Comparison of ENCODE assay signal across 27 cellular contexts in the genomic region with DNA sequence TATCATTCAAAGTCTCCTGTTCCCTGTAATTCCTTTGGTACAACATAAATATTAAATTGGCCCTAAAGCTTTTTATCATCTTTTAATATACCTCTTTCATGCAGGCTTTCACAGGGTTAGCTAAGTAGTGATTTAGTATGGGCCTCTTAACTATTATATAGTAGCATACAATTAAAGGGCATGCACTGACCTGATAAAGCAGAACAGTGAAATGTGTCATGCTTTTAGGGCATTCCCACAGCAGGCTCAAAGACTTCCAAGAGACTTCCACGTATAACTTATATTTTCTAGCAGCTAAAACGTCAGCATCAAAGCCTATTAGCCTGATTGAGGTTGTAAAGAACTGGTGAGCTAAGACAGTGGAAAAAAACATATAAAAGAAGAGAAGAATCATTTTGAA.
"Had no signal": no experiment of that assay in that cellular context is flagged by ENCODE, and none has a peak within 500 bp of the region (broad histone marks: within the 10 kb centered on the region; RNA-seq: fewer than 3 reads in every experiment).

No MANE protein-coding gene starts in this region.

- H3K9me3 Mint-ChIP-seq: nephron; T-cell; T-helper 2 cell treated with Interferon-gamma antibody and Interleukin-4, amounts not matched to agents 5 μg/mL and 100 μg/mL, for 36 hours had no signal

- H3K27me3 Mint-ChIP-seq: activated CD4-positive, alpha-beta T cell treated with anti-CD3 and anti-CD28 coated beads for 36 hours; activated naive CD8-positive, alpha-beta T cell; T-cell had no signal

- ATAC-seq: activated CD4-positive, alpha-beta T cell treated with anti-CD3 and anti-CD28 coated beads for 36 hours; activated CD8-positive, alpha-beta T cell treated with anti-CD3 and anti-CD28 coated beads, Interleukin-2, amount 10 ng/mL, durations not matched to agents 7 days and 5 days; body of pancreas; heart right ventricle; left lobe of liver; psoas muscle; T-cell had no signal

- DNase-seq: activated CD4-positive, alpha-beta T cell treated with anti-CD3 and anti-CD28 coated beads for 36 hours; activated CD4-positive, CD25-positive, alpha-beta regulatory T cell; activated CD8-positive, alpha-beta T cell treated with anti-CD3 and anti-CD28 coated beads, Interleukin-2, amount 10 ng/mL, durations not matched to agents 7 days and 5 days; activated effector memory CD4-positive, alpha-beta T cell treated with Interleukin-2 at 50 U/mL for 16 hours; activated naive CD4-positive, alpha-beta T cell treated with Interleukin-2 at 50 U/mL for 16 hours; anterior cingulate cortex; body of pancreas; dorsolateral prefrontal cortex; effector memory CD4-positive, alpha-beta T cell; erythroblast; foreskin melanocyte; heart right ventricle; kidney glomerular epithelial cell; ovary; psoas muscle; spleen; stimulated activated naive CD4-positive, alpha-beta T cell treated with Interleukin-2 at 50 U/mL for 16 hours; T-cell; testis; transverse colon had no signal

- H3K27me3 ChIP-seq: body of pancreas, cardiac muscle cell, dorsolateral prefrontal cortex, heart right ventricle, ovary, spleen, testis, transverse colon had no signal

- H3K27ac Mint-ChIP-seq: activated CD4-positive, alpha-beta T cell treated with anti-CD3 and anti-CD28 coated beads for 36 hours; activated CD8-positive, alpha-beta T cell treated with anti-CD3 and anti-CD28 coated beads, Interleukin-2, amount 10 ng/mL, durations not matched to agents 7 days and 5 days; activated naive CD8-positive, alpha-beta T cell; nephron; T-cell; T-helper 2 cell treated with Interferon-gamma antibody and Interleukin-4, amounts not matched to agents 5 μg/mL and 100 μg/mL, for 36 hours had no signal

- H3K4me3 Mint-ChIP-seq: activated CD4-positive, alpha-beta T cell treated with anti-CD3 and anti-CD28 coated beads for 36 hours; activated CD8-positive, alpha-beta T cell treated with anti-CD3 and anti-CD28 coated beads, Interleukin-2, amount 10 ng/mL, durations not matched to agents 7 days and 5 days; activated naive CD8-positive, alpha-beta T cell; nephron; T-cell; T-helper 2 cell treated with Interferon-gamma antibody and Interleukin-4, amounts not matched to agents 5 μg/mL and 100 μg/mL, for 36 hours had no signal

- H3K4me3 ChIP-seq: body of pancreas, cardiac muscle cell, coronary artery, dorsolateral prefrontal cortex, heart right ventricle, lung, ovary, psoas muscle, spleen, testis, transverse colon had no signal

- H3K27ac ChIP-seq: body of pancreas, cardiac muscle cell, coronary artery, dorsolateral prefrontal cortex, heart right ventricle, ovary, psoas muscle, testis, transverse colon had no signal

- H3K9me3 ChIP-seq: body of pancreas, heart right ventricle, ovary, psoas muscle, spleen, testis, transverse colon had no signal

- H3K36me3 ChIP-seq: ovary had no signal
